In genomic region chr15:52678468-52679231, GRCh38 we compare ENCODE assay signal across 8 cellular contexts. TPM values are rescaled to one million over a fixed set of nuclear protein-coding genes. Genes with fewer than 3 reads are reported as not detected.
DNase-seq lines count a peak whose midpoint lies in the region; ATAC-seq and TF ChIP-seq lines count a peak whose summit lies in the region.

No MANE protein-coding gene starts in this region.

- H3K36me3 ChIP-seq in colonic mucosa (no peaks in the 10 kb centered on the region), left lung (no peaks in the 10 kb centered on the region)

- H3K9me3 ChIP-seq in colonic mucosa (no peaks in the 10 kb centered on the region), left lung (no peaks in the 10 kb centered on the region)

- TF ChIP-seq CTCF in GM12875 (IDR thresholded peaks at IDR 0.05; ENCODE audit: borderline replicate concordance, insufficient read depth, low read depth, low read length) = no peak
- no peak for TF ChIP-seq CTCF in colonic mucosa (IDR thresholded peaks at IDR 0.05)
- no peak for TF ChIP-seq CTCF in left lung (IDR thresholded peaks at IDR 0.05)

- intact Hi-C loops in colonic mucosa (cut with DNase I) = no loop called here
- intact Hi-C loops in left lung (cut with DNase I) = no loop called here

- H3K9ac ChIP-seq in colonic mucosa (ENCODE audit: low read depth in 2 of 2, low read length in 2 of 2) = peak overlapping the region; percentile 96 to 98

- peak overlapping the region; percentile 99 for H3K27ac ChIP-seq in colonic mucosa
- peak overlapping the region; percentile 97 for H3K27ac ChIP-seq in left lung

- H3K27me3 ChIP-seq in colonic mucosa (no peaks in the 10 kb centered on the region), left lung (no peaks in the 10 kb centered on the region)

- H3K4me1 ChIP-seq in colonic mucosa (peaks cover 3% of the 10 kb centered on the region), left lung (peaks cover 0 to 48% of the 10 kb centered on the region in 2 donors)

- H3K4me3 ChIP-seq in GM12875 (ENCODE audit: low read depth, low read length) = peak overlapping the region; percentile 98
- H3K4me3 ChIP-seq in colonic mucosa = peak overlapping the region; percentile 92
- H3K4me3 ChIP-seq in left lung = peak overlapping the region; percentile 84 to 90

- ATAC-seq in HG02571 (IDR thresholded peaks at IDR 0.05; ENCODE audit: unreplicated experiment) (peak; percentile 21), left lung (peak; percentile 72)

- DNase-seq in NCI-H1105 treated with DMSO at 0.1 percent for 48 hours (lab: John Stamatoyannopoulos, UW) (peak; percentile 50), colonic mucosa (peak; percentile 79), left lung (peak; percentile 76 to 91), epidermal melanocyte (ENCODE audit: insufficient read length, low spot score) (no peak)
- peak; percentile 29 to 39 for DNase-seq in activated CD4-positive, alpha-beta T cell treated with anti-CD3 and anti-CD28 coated beads for 4 hours
- peak; percentile 57 for DNase-seq in stimulated activated CD4-positive, alpha-beta T cell treated with anti-CD3 and anti-CD28 coated beads, Interleukin-4, amount 100 ng/mL, for 24 hours

RNA-seq across cellular contexts. Expression of gene ATOSA, which starts 0.5 kb away (rescaled TPM):
- total RNA-seq in colonic mucosa (10 to 100 TPM; 29.6 to 34.5 TPM), left lung (10 to 100 TPM; 34.5 to 40.8 TPM)
